Comparison of ENCODE assay signal across 8 cellular contexts in genomic region chr11:100687630-100688395, GRCh38. TPM values are rescaled to one million over a fixed set of nuclear protein-coding genes. Genes with fewer than 3 reads are reported as not detected.
A peak's percentile ranks its signal among the peaks of the same experiment; 100 is the strongest.
DNase-seq lines count a peak whose midpoint lies in the region; ATAC-seq and TF ChIP-seq lines count a peak whose summit lies in the region.

No MANE protein-coding gene starts in this region.

- no peaks in the 10 kb centered on the region for H3K36me3 Mint-ChIP-seq in stimulated activated memory B cell treated with anti-CD40 and anti-IgM and Interleukin-4, amounts not matched to agents 10 μg/mL and 1 μg/mL and 100 μg/mL, for 72 hours

- H3K9ac ChIP-seq in ES-I3 (ENCODE audit: low read depth, low read length) (peak overlapping the region; percentile 93), colonic mucosa (ENCODE audit: low read depth in 2 of 2, low read length in 2 of 2) (peak overlapping the region; percentile 77 to 81)

- H3K27me3 ChIP-seq in SJCRH30 = no peaks in the 10 kb centered on the region
- no peaks in the 10 kb centered on the region for H3K27me3 ChIP-seq in colonic mucosa

- H3K4me3 ChIP-seq in SJCRH30 (peak overlapping the region; percentile 95), colonic mucosa (peak overlapping the region; percentile 72)

- H3K4me1 ChIP-seq in ES-I3 (ENCODE audit: insufficient read depth, low read length) (peaks cover 34% of the 10 kb centered on the region; the same call in 1 of the 2 replicates), SJCRH30 (no peaks in the 10 kb centered on the region), colonic mucosa (no peaks in the 10 kb centered on the region)

- peak; percentile 55 for DNase-seq in HK-2 (ENCODE audit: unreplicated experiment)
- DNase-seq in SJCRH30 = peak; percentile 70 to 84
- peak; percentile 71 for DNase-seq in colonic mucosa
- DNase-seq in kidney tubule cell (ENCODE audit: low spot score) = peak; percentile 88
- DNase-seq in effector CD4-positive, alpha-beta T cell = no peak

- no peaks in the 10 kb centered on the region for H3K9me3 Mint-ChIP-seq in stimulated activated memory B cell treated with anti-CD40 and anti-IgM and Interleukin-4, amounts not matched to agents 10 μg/mL and 1 μg/mL and 100 μg/mL, for 72 hours

- intact Hi-C loops in colonic mucosa (cut with DNase I) = loop anchor here (5.0 to 10.0 kb wide), 2 partner anchors 164 to 247 kb away; no protein-coding TSS in a partner anchor

- peak overlapping the region; percentile 78 for H3K27ac ChIP-seq in SJCRH30
- H3K27ac ChIP-seq in colonic mucosa = peak overlapping the region; percentile 66

- H3K4me1 Mint-ChIP-seq in stimulated activated memory B cell treated with anti-CD40 and anti-IgM and Interleukin-4, amounts not matched to agents 10 μg/mL and 1 μg/mL and 100 μg/mL, for 72 hours = peaks cover 50% of the 10 kb centered on the region

- 0 out of 2 replicates have a peak, but pooled peaks cover 5% of the 10 kb centered on the region for H3K36me3 ChIP-seq in ES-I3 (ENCODE audit: insufficient read depth, low read length)
- H3K36me3 ChIP-seq in SJCRH30 = no peaks in the 10 kb centered on the region
- H3K36me3 ChIP-seq in colonic mucosa = no peaks in the 10 kb centered on the region

- H3K27me3 Mint-ChIP-seq in stimulated activated memory B cell treated with anti-CD40 and anti-IgM and Interleukin-4, amounts not matched to agents 10 μg/mL and 1 μg/mL and 100 μg/mL, for 72 hours = no peaks in the 10 kb centered on the region

- no peaks in the 10 kb centered on the region for H3K9me3 ChIP-seq in ES-I3 (ENCODE audit: control insufficient read depth, insufficient read depth, low read length)
- no peaks in the 10 kb centered on the region for H3K9me3 ChIP-seq in SJCRH30 (replicated peaks)
- H3K9me3 ChIP-seq in colonic mucosa = no peaks in the 10 kb centered on the region

- ATAC-seq in GM21381 (IDR thresholded peaks at IDR 0.05; ENCODE audit: unreplicated experiment) = peak; percentile 71
- peak; percentile 76 for ATAC-seq in stimulated activated memory B cell treated with anti-CD40 and anti-IgM and Interleukin-4, amounts not matched to agents 10 μg/mL and 1 μg/mL and 100 μg/mL, for 72 hours

- peak overlapping the region; percentile 70 for H3K27ac Mint-ChIP-seq in stimulated activated memory B cell treated with anti-CD40 and anti-IgM and Interleukin-4, amounts not matched to agents 10 μg/mL and 1 μg/mL and 100 μg/mL, for 72 hours

- peak overlapping the region; percentile 91 for H3K4me3 Mint-ChIP-seq in stimulated activated memory B cell treated with anti-CD40 and anti-IgM and Interleukin-4, amounts not matched to agents 10 μg/mL and 1 μg/mL and 100 μg/mL, for 72 hours

- TF ChIP-seq CTCF in colonic mucosa (IDR thresholded peaks at IDR 0.05) = peak; percentile 62

RNA-seq across cellular contexts. Expression of gene ARHGAP42, which starts 0.7 kb away (rescaled TPM):
- 23.3 and 26.5 TPM in 2 replicates for total RNA-seq in SJCRH30 (2014; rRNA removed; shearing (Covaris generic))
- 10 to 100 TPM; 13.4 to 15.9 TPM for total RNA-seq in colonic mucosa
